3 cellular contexts compared by ENCODE assay signal in genomic region chr3:149386299-149386606, GRCh38.
A peak's percentile ranks its signal among the peaks of the same experiment; 100 is the strongest.
TF ChIP-seq lines count a peak whose summit lies in the region.

No MANE protein-coding gene starts in this region.

TF ChIP-seq in A549, 52 proteins besides CTCF, POLR2A, EP300 and RAD21 (continues in another document):
- TF ChIP-seq MAZ (IDR thresholded peaks at IDR 0.05; ENCODE audit: borderline replicate concordance, low read depth, low read length): no peak
- no peak for TF ChIP-seq CEBPB (IDR thresholded peaks at IDR 0.05)
- TF ChIP-seq, protein P1, sequence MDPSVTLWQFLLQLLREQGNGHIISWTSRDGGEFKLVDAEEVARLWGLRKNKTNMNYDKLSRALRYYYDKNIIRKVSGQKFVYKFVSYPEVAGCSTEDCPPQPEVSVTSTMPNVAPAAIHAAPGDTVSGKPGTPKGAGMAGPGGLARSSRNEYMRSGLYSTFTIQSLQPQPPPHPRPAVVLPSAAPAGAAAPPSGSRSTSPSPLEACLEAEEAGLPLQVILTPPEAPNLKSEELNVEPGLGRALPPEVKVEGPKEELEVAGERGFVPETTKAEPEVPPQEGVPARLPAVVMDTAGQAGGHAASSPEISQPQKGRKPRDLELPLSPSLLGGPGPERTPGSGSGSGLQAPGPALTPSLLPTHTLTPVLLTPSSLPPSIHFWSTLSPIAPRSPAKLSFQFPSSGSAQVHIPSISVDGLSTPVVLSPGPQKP (IDR thresholded peaks at IDR 0.05; ENCODE audit: low read depth, low read length): no peak
- no peak for TF ChIP-seq KDM1A (IDR thresholded peaks at IDR 0.05; ENCODE audit: low read depth)
- no peak for TF ChIP-seq FOSL2 (IDR thresholded peaks at IDR 0.05)
- TF ChIP-seq FOSL2 (CRISPR knock-in tag; IDR thresholded peaks at IDR 0.05): no peak
- no peak for TF ChIP-seq MAFK (IDR thresholded peaks at IDR 0.05; ENCODE audit: partially characterized antibody)
- no peak for TF ChIP-seq SMC3 (IDR thresholded peaks at IDR 0.05)
- no peak for TF ChIP-seq ESRRA (IDR thresholded peaks at IDR 0.05; ENCODE audit: borderline replicate concordance, low read length)
- TF ChIP-seq NR3C1 (IDR thresholded peaks at IDR 0.05): no peak
- no peak for TF ChIP-seq EHF (CRISPR knock-in tag; IDR thresholded peaks at IDR 0.05)
- peak; percentile 19; the same call in 1 of the 2 replicates for TF ChIP-seq RARB (CRISPR knock-in tag; IDR thresholded peaks at IDR 0.05)
- peak; percentile 53; the same call in 1 of the 2 replicates for TF ChIP-seq REST (IDR thresholded peaks at IDR 0.05)
- TF ChIP-seq HOXB13 (CRISPR knock-in tag; IDR thresholded peaks at IDR 0.05; ENCODE audit: low read depth): peak; percentile 20; the same call in 1 of the 2 replicates
- TF ChIP-seq ZNF302 (CRISPR knock-in tag; IDR thresholded peaks at IDR 0.05): no peak
- TF ChIP-seq PBX3 (IDR thresholded peaks at IDR 0.05): no peak

TF ChIP-seq in HepG2, 621 proteins besides CTCF, POLR2A, EP300 and RAD21 (continues in another document):
- no peak for TF ChIP-seq MTF1 (CRISPR knock-in tag; IDR thresholded peaks at IDR 0.05)
- no peak for TF ChIP-seq ZNF207 (IDR thresholded peaks at IDR 0.05; ENCODE audit: borderline replicate concordance)
- no peak for TF ChIP-seq PRPF4 (IDR thresholded peaks at IDR 0.05; ENCODE audit: low read depth, low read length, poor library complexity, severe bottlenecking)
- peak; percentile 6; the same call in 1 of the 2 replicates for TF ChIP-seq FLYWCH1 (CRISPR knock-in tag; IDR thresholded peaks at IDR 0.05)
- TF ChIP-seq GATAD2A (CRISPR knock-in tag; IDR thresholded peaks at IDR 0.05): peak; percentile 4
- TF ChIP-seq ZNF17 (CRISPR knock-in tag; IDR thresholded peaks at IDR 0.05): no peak
- peak; percentile 99 for TF ChIP-seq SSRP1 (CRISPR knock-in tag; IDR thresholded peaks at IDR 0.05)
- TF ChIP-seq TIGD3 (CRISPR knock-in tag; IDR thresholded peaks at IDR 0.05; ENCODE audit: borderline replicate concordance): no peak; the same call in 1 of the 2 replicates
- TF ChIP-seq PHF21A (CRISPR knock-in tag; IDR thresholded peaks at IDR 0.05): no peak
- no peak for TF ChIP-seq PLRG1 (conservative IDR thresholded peaks at IDR 0.05)
- TF ChIP-seq ZBTB34 (CRISPR knock-in tag; IDR thresholded peaks at IDR 0.05): no peak
- TF ChIP-seq, protein P2, sequence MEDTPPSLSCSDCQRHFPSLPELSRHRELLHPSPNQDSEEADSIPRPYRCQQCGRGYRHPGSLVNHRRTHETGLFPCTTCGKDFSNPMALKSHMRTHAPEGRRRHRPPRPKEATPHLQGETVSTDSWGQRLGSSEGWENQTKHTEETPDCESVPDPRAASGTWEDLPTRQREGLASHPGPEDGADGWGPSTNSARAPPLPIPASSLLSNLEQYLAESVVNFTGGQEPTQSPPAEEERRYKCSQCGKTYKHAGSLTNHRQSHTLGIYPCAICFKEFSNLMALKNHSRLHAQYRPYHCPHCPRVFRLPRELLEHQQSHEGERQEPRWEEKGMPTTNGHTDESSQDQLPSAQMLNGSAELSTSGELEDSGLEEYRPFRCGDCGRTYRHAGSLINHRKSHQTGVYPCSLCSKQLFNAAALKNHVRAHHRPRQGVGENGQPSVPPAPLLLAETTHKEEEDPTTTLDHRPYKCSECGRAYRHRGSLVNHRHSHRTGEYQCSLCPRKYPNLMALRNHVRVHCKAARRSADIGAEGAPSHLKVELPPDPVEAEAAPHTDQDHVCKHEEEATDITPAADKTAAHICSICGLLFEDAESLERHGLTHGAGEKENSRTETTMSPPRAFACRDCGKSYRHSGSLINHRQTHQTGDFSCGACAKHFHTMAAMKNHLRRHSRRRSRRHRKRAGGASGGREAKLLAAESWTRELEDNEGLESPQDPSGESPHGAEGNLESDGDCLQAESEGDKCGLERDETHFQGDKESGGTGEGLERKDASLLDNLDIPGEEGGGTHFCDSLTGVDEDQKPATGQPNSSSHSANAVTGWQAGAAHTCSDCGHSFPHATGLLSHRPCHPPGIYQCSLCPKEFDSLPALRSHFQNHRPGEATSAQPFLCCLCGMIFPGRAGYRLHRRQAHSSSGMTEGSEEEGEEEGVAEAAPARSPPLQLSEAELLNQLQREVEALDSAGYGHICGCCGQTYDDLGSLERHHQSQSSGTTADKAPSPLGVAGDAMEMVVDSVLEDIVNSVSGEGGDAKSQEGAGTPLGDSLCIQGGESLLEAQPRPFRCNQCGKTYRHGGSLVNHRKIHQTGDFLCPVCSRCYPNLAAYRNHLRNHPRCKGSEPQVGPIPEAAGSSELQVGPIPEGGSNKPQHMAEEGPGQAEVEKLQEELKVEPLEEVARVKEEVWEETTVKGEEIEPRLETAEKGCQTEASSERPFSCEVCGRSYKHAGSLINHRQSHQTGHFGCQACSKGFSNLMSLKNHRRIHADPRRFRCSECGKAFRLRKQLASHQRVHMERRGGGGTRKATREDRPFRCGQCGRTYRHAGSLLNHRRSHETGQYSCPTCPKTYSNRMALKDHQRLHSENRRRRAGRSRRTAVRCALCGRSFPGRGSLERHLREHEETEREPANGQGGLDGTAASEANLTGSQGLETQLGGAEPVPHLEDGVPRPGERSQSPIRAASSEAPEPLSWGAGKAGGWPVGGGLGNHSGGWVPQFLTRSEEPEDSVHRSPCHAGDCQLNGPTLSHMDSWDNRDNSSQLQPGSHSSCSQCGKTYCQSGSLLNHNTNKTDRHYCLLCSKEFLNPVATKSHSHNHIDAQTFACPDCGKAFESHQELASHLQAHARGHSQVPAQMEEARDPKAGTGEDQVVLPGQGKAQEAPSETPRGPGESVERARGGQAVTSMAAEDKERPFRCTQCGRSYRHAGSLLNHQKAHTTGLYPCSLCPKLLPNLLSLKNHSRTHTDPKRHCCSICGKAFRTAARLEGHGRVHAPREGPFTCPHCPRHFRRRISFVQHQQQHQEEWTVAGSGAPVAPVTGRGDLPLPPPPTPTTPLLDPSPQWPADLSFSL (CRISPR knock-in tag; IDR thresholded peaks at IDR 0.05): no peak
- no peak for TF ChIP-seq ZBTB42 (CRISPR knock-in tag; IDR thresholded peaks at IDR 0.05)
- TF ChIP-seq TRIM22 (IDR thresholded peaks at IDR 0.05): no peak

TF ChIP-seq in GM12891, 5 proteins besides CTCF, POLR2A, EP300 and RAD21:
- TF ChIP-seq SPI1 (IDR thresholded peaks at IDR 0.05; ENCODE audit: low read depth, low read length) (no peak), TAF1 (IDR thresholded peaks at IDR 0.05; ENCODE audit: low read depth, low read length) (no peak), PAX5 (IDR thresholded peaks at IDR 0.05; ENCODE audit: insufficient read depth, low read length, severe bottlenecking) (no peak), POU2F2 (IDR thresholded peaks at IDR 0.05; ENCODE audit: low read depth, low read length) (no peak), POLR2AphosphoS5 (IDR thresholded peaks at IDR 0.05; ENCODE audit: low read depth, low read length) (no peak)
